ENCODE assay signal across 12 cellular contexts in genomic region chr1:26701995-26702679, GRCh38. TPM values are rescaled to one million over a fixed set of nuclear protein-coding genes. Genes with fewer than 3 reads are reported as not detected.
A peak's percentile ranks its signal among the peaks of the same experiment; 100 is the strongest.
DNase-seq lines count a peak whose midpoint lies in the region; ATAC-seq, FAIRE-seq and TF ChIP-seq lines count a peak whose summit lies in the region.
"Had no signal": no experiment of that assay in that cellular context is flagged by ENCODE, and none has a peak within 500 bp of the region (broad histone marks: within the 10 kb centered on the region; RNA-seq: fewer than 3 reads in every experiment).

No MANE protein-coding gene starts in this region.

- H3K36me3 ChIP-seq in HepG2 (replicated peaks in 1 of 2; ENCODE audit: control insufficient read depth in 1 of 2, insufficient read depth in 2 of 2, low read length in 2 of 2) (0 out of 5 replicates have a peak, but pooled peaks cover 0 to 10% of the 10 kb centered on the region in 2 experiments), tibial nerve (no peaks in the 10 kb centered on the region)

- H3K27ac ChIP-seq in HepG2 (ENCODE audit: extremely low read length, insufficient read depth, low read length): peak overlapping the region; percentile 35
- H3K27ac ChIP-seq in tibial nerve: peak overlapping the region in 3 of 4 donors; percentile 30 to 98 (median 35)

- H4K20me1 ChIP-seq in HepG2 (ENCODE audit: insufficient read depth, low read length): peaks cover 56% of the 10 kb centered on the region

- no TSS peak for BruUV-seq in HepG2 (replicated peaks; lab: Mats Ljungman, UMichigan)

- no peaks in the 10 kb centered on the region for H3K27me3 Mint-ChIP-seq in activated CD8-positive, alpha-beta T cell treated with anti-CD3 and anti-CD28 coated beads for 36 hours
- H3K27me3 Mint-ChIP-seq: activated CD4-positive, alpha-beta memory T cell treated with anti-CD3 and anti-CD28 coated beads, Interleukin-2, amount 10 ng/mL, durations not matched to agents 7 days and 5 days had no signal

- peaks cover 96% of the 10 kb centered on the region for H3K79me2 ChIP-seq in HepG2 (ENCODE audit: insufficient read depth, low read length)

- in situ Hi-C loops in HepG2 (cut with HindIII; ENCODE audit: extremely low pct_ligation_motif_present, low pct_unique_long_range_greater_than_20kb): no loop called here

- no peak for TF ChIP-seq RAD21 in HepG2 (CRISPR knock-in tag; IDR thresholded peaks at IDR 0.05)

- peak; percentile 1 for ATAC-seq in activated CD8-positive, alpha-beta T cell treated with anti-CD3 and anti-CD28 coated beads for 36 hours
- ATAC-seq in HepG2 (no peak), GM21529 (IDR thresholded peaks at IDR 0.05; ENCODE audit: unreplicated experiment) (no peak), HG02885 (IDR thresholded peaks at IDR 0.05; ENCODE audit: poor library complexity, unreplicated experiment) (no peak)

- peak overlapping the region; percentile 96 for H3K4me2 ChIP-seq in HepG2 (ENCODE audit: low read depth, low read length)

- TF ChIP-seq POLR2A in HepG2 (IDR thresholded peaks at IDR 0.05; ENCODE audit: insufficient read depth in 1 of 2, low read depth in 2 of 2, low read length in 2 of 2): no peak
- TF ChIP-seq POLR2A in tibial nerve (IDR thresholded peaks at IDR 0.05): no peak

- TF ChIP-seq CTCF in activated CD8-positive, alpha-beta T cell treated with anti-CD3 and anti-CD28 coated beads for 36 hours (IDR thresholded peaks at IDR 0.05): no peak
- no peak for TF ChIP-seq CTCF in HepG2 (CRISPR knock-in tag; IDR thresholded peaks at IDR 0.05)
- TF ChIP-seq CTCF in tibial nerve (IDR thresholded peaks at IDR 0.05): no peak

- CTCF ChIA-PET in activated CD8-positive, alpha-beta T cell treated with anti-CD3 and anti-CD28 coated beads for 36 hours (lab: Charles Lee): interaction anchor here (0.6 to 11.2 kb wide), 19 partner anchors 9 to 164 kb away, joined by 3 to 126 read pairs (median 5); partner anchors contain the start of gene PIGV
- CTCF ChIA-PET in HepG2 (lab: Yijun Ruan, JAX; ENCODE audit: low intra/inter-chr PET ratio, low total read pairs): no interaction called here

- TF ChIP-seq EP300 in HepG2 (IDR thresholded peaks at IDR 0.05; ENCODE audit: low read depth in 2 of 2, low read length in 2 of 2): no peak
- no peak for TF ChIP-seq EP300 in HepG2 (CRISPR knock-in tag; IDR thresholded peaks at IDR 0.05; ENCODE audit: borderline replicate concordance)
- TF ChIP-seq EP300 in tibial nerve (IDR thresholded peaks at IDR 0.05): no peak

- POLR2A ChIA-PET in activated CD8-positive, alpha-beta T cell treated with anti-CD3 and anti-CD28 coated beads for 36 hours (lab: Charles Lee): interaction anchor here (0.7 to 15.4 kb wide), 14 partner anchors 8 to 85 kb away, joined by 3 to 283 read pairs (median 6); partner anchors contain the start of gene PIGV
- POLR2A ChIA-PET in HepG2 (lab: Yijun Ruan, JAX): interaction anchor here (0.6 to 6.5 kb wide), 4 partner anchors 9 to 119 kb away, joined by 3 to 80 read pairs (median 24); partner anchors contain the start of gene PIGV

- intact Hi-C loops in activated CD8-positive, alpha-beta T cell treated with anti-CD3 and anti-CD28 coated beads for 36 hours (cut with micrococcal nuclease): loop anchor here (2.0 to 5.0 kb wide), 2 partner anchors 43 to 85 kb away; partner anchors contain the start of gene PIGV
- intact Hi-C loops in HepG2 (cut with micrococcal nuclease; ENCODE audit: unreplicated experiment): no loop called here

- H3K9ac ChIP-seq in HepG2 (ENCODE audit: insufficient read depth, low read depth, low read length): no peak overlapping the region; the same call in 1 of the 2 replicates

- H3K4me3 Mint-ChIP-seq in activated CD8-positive, alpha-beta T cell treated with anti-CD3 and anti-CD28 coated beads for 36 hours: no peak overlapping the region
- H3K4me3 Mint-ChIP-seq: activated CD4-positive, alpha-beta memory T cell treated with anti-CD3 and anti-CD28 coated beads, Interleukin-2, amount 10 ng/mL, durations not matched to agents 7 days and 5 days had no signal

- WGBS in HepG2 (ENCODE audit: low lambda C conversion rate): 50% methylated on average over 4 of the region's 4 CpGs
- WGBS in tibial nerve, 2 donors: 15 to 18% methylated on average over 4 of the region's 4 CpGs

- no peaks in the 10 kb centered on the region for H3K27me3 ChIP-seq in HepG2 (ENCODE audit: control insufficient read depth in 1 of 2, insufficient read depth in 2 of 2, low read length in 2 of 2)
- no peaks in the 10 kb centered on the region for H3K27me3 ChIP-seq in tibial nerve
- H3K27me3 ChIP-seq: SJSA1 had no signal

- peaks cover 33% of the 10 kb centered on the region for H3K36me3 Mint-ChIP-seq in activated CD8-positive, alpha-beta T cell treated with anti-CD3 and anti-CD28 coated beads for 36 hours (ENCODE audit: low read depth)

- no peak overlapping the region for H3K27ac Mint-ChIP-seq in activated CD8-positive, alpha-beta T cell treated with anti-CD3 and anti-CD28 coated beads for 36 hours
- H3K27ac Mint-ChIP-seq: activated CD4-positive, alpha-beta memory T cell treated with anti-CD3 and anti-CD28 coated beads, Interleukin-2, amount 10 ng/mL, durations not matched to agents 7 days and 5 days had no signal

- H3K9me3 Mint-ChIP-seq in activated CD8-positive, alpha-beta T cell treated with anti-CD3 and anti-CD28 coated beads for 36 hours: no peaks in the 10 kb centered on the region
- H3K9me3 Mint-ChIP-seq: activated CD4-positive, alpha-beta memory T cell treated with anti-CD3 and anti-CD28 coated beads, Interleukin-2, amount 10 ng/mL, durations not matched to agents 7 days and 5 days had no signal

- H3K4me3 ChIP-seq in HepG2 (replicated peaks in 1 of 3; ENCODE audit: insufficient read depth in 1 of 3, low read depth in 2 of 3, low read length in 3 of 3) (peak overlapping the region in 1 of 3 experiments; percentile 5; a peak in 1 of 6 replicates), tibial nerve (no peak overlapping the region)
- H3K4me3 ChIP-seq: SJSA1 had no signal

- no peak overlapping the region for H2AFZ ChIP-seq in HepG2 (ENCODE audit: low read length)

- H3K4me1 ChIP-seq in HepG2 (ENCODE audit: insufficient read depth, low read length) (peaks cover 89% of the 10 kb centered on the region), tibial nerve (peaks cover 6 to 90% (median 79%) of the 10 kb centered on the region in 4 donors)

- peaks cover 16% of the 10 kb centered on the region for H3K4me1 Mint-ChIP-seq in activated CD8-positive, alpha-beta T cell treated with anti-CD3 and anti-CD28 coated beads for 36 hours (ENCODE audit: low read depth)

- FAIRE-seq in HepG2 (lab: Jason Lieb, UNC): no peak
- FAIRE-seq: small intestine had no signal

- DNase-seq in DMS 273 (lab: John Stamatoyannopoulos, UW; ENCODE audit: unreplicated experiment): peak; percentile 44
- no peak for DNase-seq in DMS 273 treated with DMSO at 0.1 percent for 48 hours (lab: John Stamatoyannopoulos, UW)
- DNase-seq in activated CD8-positive, alpha-beta T cell treated with anti-CD3 and anti-CD28 coated beads for 36 hours: no peak
- no peak for DNase-seq in HepG2 (ENCODE audit: low spot score)
- no peak for DNase-seq in tibial nerve (ENCODE audit: low spot score in 2 of 2)
- DNase-seq in cerebellar cortex (ENCODE audit: low spot score): no peak
- DNase-seq: 8988T, small intestine had no signal

- H3K9me3 ChIP-seq in HepG2 (ENCODE audit: low read length) (no peaks in the 10 kb centered on the region), tibial nerve (no peaks in the 10 kb centered on the region)
- H3K9me3 ChIP-seq: SJSA1 had no signal

TF ChIP-seq in HepG2, 621 proteins besides CTCF, POLR2A, EP300 and RAD21 (continues in another document):
- no peak for TF ChIP-seq CENPBD1 (CRISPR knock-in tag; IDR thresholded peaks at IDR 0.05; ENCODE audit: borderline replicate concordance, low read depth)
- TF ChIP-seq MEIS1 (CRISPR knock-in tag; IDR thresholded peaks at IDR 0.05; ENCODE audit: borderline replicate concordance): no peak

RNA-seq across cellular contexts. Expression of gene ARID1A, which starts 6.3 kb away (rescaled TPM):
- 10 to 100 TPM; 82.4 to 84.9 TPM for total RNA-seq in activated CD8-positive, alpha-beta T cell treated with anti-CD3 and anti-CD28 coated beads for 36 hours
- total RNA-seq in HepG2 (2016; rRNA removed; fragmentation: Illumina TruSeq; extraction: Trizol): 11.9 and 18.4 TPM in 2 replicates
- 4.1 and 5.0 TPM in 2 replicates for total RNA-seq in HepG2 (2016; cell fraction: cytosol; rRNA removed; fragmentation: Illumina TruSeq; extraction: Trizol; ENCODE audit: low read depth)
- 10.4 and 13.8 TPM in 2 replicates for total RNA-seq in HepG2 (2016; cell fraction: insoluble cytoplasmic fraction; rRNA removed; fragmentation: Illumina TruSeq; extraction: Trizol)
- total RNA-seq in HepG2 (2016; cell fraction: membrane; rRNA removed; fragmentation: Illumina TruSeq; extraction: Trizol): 10.6 and 11.3 TPM in 2 replicates
- total RNA-seq in HepG2 (2016; cell fraction: nucleus; rRNA removed; fragmentation: Illumina TruSeq; extraction: Trizol): 20.9 and 30.6 TPM in 2 replicates
- 12.3 and 15.9 TPM in 2 replicates for polyA plus RNA-seq in HepG2 (2011; rRNA removed)
- 6.7 and 7.1 TPM in 2 replicates for polyA plus RNA-seq in HepG2 (2011; cell fraction: cytosol; rRNA removed)
- 34.6 and 44.4 TPM in 2 replicates for polyA plus RNA-seq in HepG2 (2011; cell fraction: nucleus; rRNA removed)
- 22.4 and 26.3 TPM in 2 replicates for polyA plus RNA-seq in HepG2 (2012)
- 0.76 and 0.82 TPM in 2 replicates for polyA plus RNA-seq in HepG2 (2016; cell fraction: cytosol; fragmentation: Illumina TruSeq; extraction: Trizol; ENCODE audit: low read depth)
- polyA plus RNA-seq in HepG2 (2016; cell fraction: insoluble cytoplasmic fraction; fragmentation: Illumina TruSeq; extraction: Trizol; ENCODE audit: low read depth): 19.7 and 29.5 TPM in 2 replicates
- polyA plus RNA-seq in HepG2 (2016; cell fraction: membrane; fragmentation: Illumina TruSeq; extraction: Trizol; ENCODE audit: low read depth): 1.7 and 2.3 TPM in 2 replicates
- polyA plus RNA-seq in HepG2 (2016; cell fraction: nucleus; fragmentation: Illumina TruSeq; extraction: Trizol; ENCODE audit: insufficient read depth, low read depth): 63.3 and 66.4 TPM in 2 replicates
- 17.9 and 25.6 TPM in 2 replicates for polyA minus RNA-seq in HepG2 (2011; rRNA and poly(A)+ RNA removed; ENCODE audit: low replicate concordance)
- 22.4 and 28.0 TPM in 2 replicates for polyA minus RNA-seq in HepG2 (2011; cell fraction: cytosol; rRNA and poly(A)+ RNA removed)
- polyA minus RNA-seq in HepG2 (2011; cell fraction: nucleus; rRNA and poly(A)+ RNA removed): 25.2 and 31.6 TPM in 2 replicates
- total RNA-seq in tibial nerve: 10 to 100 TPM; 49.6 to 90.0 (median 54.3) TPM
